ENCODE assay signal across 8 cellular contexts in the genomic region with DNA sequence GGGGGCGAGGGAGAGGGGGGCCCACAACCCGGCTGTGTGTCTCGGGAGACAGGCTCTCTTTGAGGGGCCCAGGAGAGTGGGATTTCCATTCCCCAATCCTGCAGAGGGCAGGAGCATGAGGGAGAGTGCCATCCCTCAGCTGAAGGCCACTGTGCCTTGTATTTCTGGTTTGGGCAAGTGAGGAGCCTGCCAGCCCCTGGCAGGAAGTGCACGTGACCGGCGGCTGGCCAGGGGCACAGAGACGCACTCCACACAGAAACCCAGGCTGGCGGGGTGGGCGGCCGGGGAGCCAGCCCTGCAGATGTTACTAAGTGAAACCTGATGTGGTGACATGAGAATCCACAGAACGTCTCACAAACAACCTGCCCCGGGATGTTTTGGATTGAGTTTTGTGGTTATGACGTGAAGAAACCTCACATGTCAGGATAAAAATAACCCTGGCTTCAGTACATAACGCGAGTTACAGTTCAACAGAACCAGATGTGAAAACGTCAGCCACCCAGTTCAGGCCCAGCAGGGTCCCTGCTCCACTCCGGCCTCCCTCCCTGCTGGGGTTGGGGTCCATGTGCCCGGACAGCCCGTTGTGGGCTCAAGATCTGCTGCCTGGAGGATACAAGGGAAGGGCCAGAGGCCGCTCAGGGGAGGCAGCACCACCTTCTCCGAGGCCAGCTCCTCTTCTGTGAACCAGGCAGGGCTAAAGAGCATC. TPM values are rescaled to one million over a fixed set of nuclear protein-coding genes. Genes with fewer than 3 reads are reported as not detected.
A peak's percentile ranks its signal among the peaks of the same experiment; 100 is the strongest.
DNase-seq lines count a peak whose midpoint lies in the region; ATAC-seq and TF ChIP-seq lines count a peak whose summit lies in the region.

No MANE protein-coding gene starts in this region.

- H3K27me3 ChIP-seq in body of pancreas: no peaks in the 10 kb centered on the region
- no peaks in the 10 kb centered on the region for H3K27me3 ChIP-seq in right lobe of liver

- H3K27ac Mint-ChIP-seq in T-helper 17 cell: peak overlapping the region; percentile 90

- H3K4me3 Mint-ChIP-seq in T-helper 17 cell: peak overlapping the region; percentile 77

- H3K27ac ChIP-seq in body of pancreas (peak overlapping the region; percentile 11 to 78 (median 56)), right lobe of liver (peak overlapping the region; percentile 55 to 88 (median 84))

- TF ChIP-seq POLR2A in body of pancreas (IDR thresholded peaks at IDR 0.05): no peak
- TF ChIP-seq POLR2A in right lobe of liver (IDR thresholded peaks at IDR 0.05): peak; percentile 75

- H3K27me3 Mint-ChIP-seq in T-helper 17 cell: no peaks in the 10 kb centered on the region

- H3K36me3 Mint-ChIP-seq in T-helper 17 cell (ENCODE audit: low read depth): peaks cover 4% of the 10 kb centered on the region

- H3K4me3 ChIP-seq in body of pancreas: no peak overlapping the region
- H3K4me3 ChIP-seq in right lobe of liver: no peak overlapping the region

- ATAC-seq in GM18517 (IDR thresholded peaks at IDR 0.05; ENCODE audit: unreplicated experiment): peak; percentile 91
- ATAC-seq in HG02970 (IDR thresholded peaks at IDR 0.05; ENCODE audit: low FRiP score, unreplicated experiment): peak; percentile 84
- peak; percentile 88 for ATAC-seq in T-helper 17 cell
- peak; percentile 46 for ATAC-seq in body of pancreas
- peak; percentile 55 to 76 (median 74) for ATAC-seq in right lobe of liver

- peaks cover 11% of the 10 kb centered on the region for H3K4me1 ChIP-seq in body of pancreas
- peaks cover 0 to 53% (median 21%) of the 10 kb centered on the region in 4 donors for H3K4me1 ChIP-seq in right lobe of liver

- H3K9me3 ChIP-seq in T-helper 17 cell (ENCODE audit: control insufficient read depth, low read length, poor library complexity, severe bottlenecking) (no peaks in the 10 kb centered on the region), body of pancreas (no peaks in the 10 kb centered on the region), right lobe of liver (no peaks in the 10 kb centered on the region)

- intact Hi-C loops in body of pancreas (cut with DNase I): no loop called here
- intact Hi-C loops in right lobe of liver (cut with DNase I): loop anchor here (5.0 to 10.0 kb wide), 2 partner anchors 53 to 55 kb away; partner anchors contain the start of gene MTSS2 (in 1 of the 2)

- TF ChIP-seq CTCF in body of pancreas (IDR thresholded peaks at IDR 0.05): no peak
- TF ChIP-seq CTCF in right lobe of liver (IDR thresholded peaks at IDR 0.05): no peak

- H3K36me3 ChIP-seq in body of pancreas (replicated peaks in 1 of 2; ENCODE audit: insufficient read depth in 1 of 2, low read depth in 2 of 2): peaks cover 0 to 2% of the 10 kb centered on the region in 2 donors
- H3K36me3 ChIP-seq in right lobe of liver: no peaks in the 10 kb centered on the region

- peaks cover 23% of the 10 kb centered on the region for H3K4me1 Mint-ChIP-seq in T-helper 17 cell

- WGBS in body of pancreas, 2 donors: 51 to 60% methylated on average over 12 to 21 of the region's 21 CpGs
- under 1% methylated on average over 15 of the region's 21 CpGs for WGBS in right lobe of liver (ENCODE audit: insufficient coverage, low coverage, low lambda C conversion rate, missing lambda C conversion rate)

- DNase-seq in T-helper 17 cell (peak in 2 of 3 donors; percentile 10 to 29), body of pancreas (peak in 3 of 4 donors; percentile 56 to 64 (median 62)), right lobe of liver (peak; percentile 74 to 86 (median 86)), middle frontal gyrus (ENCODE audit: extremely low spot score, low spot score) (no peak), midbrain (lab: John Stamatoyannopoulos, UW) (no peak)
- peak; percentile 36 to 46 for DNase-seq in stimulated activated CD8-positive, alpha-beta memory T cell treated with anti-CD3 and anti-CD28 coated beads, Interleukin-7, amount 100 ng/mL, for 4 hours (ENCODE audit: low read depth in 2 of 2)

RNA-seq across cellular contexts. Expression of gene MTSS2, which starts 51.7 kb away (rescaled TPM):
- total RNA-seq in T-helper 17 cell: 1 to 10 TPM; 4.4 to 6.9 TPM
- total RNA-seq in body of pancreas: 10 to 100 TPM in 1 of 2 donors, 1 to 10 TPM in 1; 8.8 to 23.4 TPM
- 100 to 1,000 TPM in 2 of 6 experiments, 10 to 100 TPM in 4; 28.5 to 117 (median 80.2) TPM for total RNA-seq in right lobe of liver

Comparison
In these comparisons a context has a peak if more than half of its experiments do, and no peak if none do; other contexts are left out.
1. DNase-seq: peak in T-helper 17 cell (2 of 3), body of pancreas (3 of 4), right lobe of liver (3 of 3) and stimulated activated CD8-positive, alpha-beta memory T cell treated with anti-CD3 and anti-CD28 coated beads, Interleukin-7, amount 100 ng/mL, for 4 hours (2 of 2); none in middle frontal gyrus (single experiment) and midbrain (single experiment).
2. Peak in every context shown above with its lines, with median percentiles within 50 percentile points of each other: ATAC-seq.